Comparison of ENCODE assay signal across 8 cellular contexts in the genomic region with DNA sequence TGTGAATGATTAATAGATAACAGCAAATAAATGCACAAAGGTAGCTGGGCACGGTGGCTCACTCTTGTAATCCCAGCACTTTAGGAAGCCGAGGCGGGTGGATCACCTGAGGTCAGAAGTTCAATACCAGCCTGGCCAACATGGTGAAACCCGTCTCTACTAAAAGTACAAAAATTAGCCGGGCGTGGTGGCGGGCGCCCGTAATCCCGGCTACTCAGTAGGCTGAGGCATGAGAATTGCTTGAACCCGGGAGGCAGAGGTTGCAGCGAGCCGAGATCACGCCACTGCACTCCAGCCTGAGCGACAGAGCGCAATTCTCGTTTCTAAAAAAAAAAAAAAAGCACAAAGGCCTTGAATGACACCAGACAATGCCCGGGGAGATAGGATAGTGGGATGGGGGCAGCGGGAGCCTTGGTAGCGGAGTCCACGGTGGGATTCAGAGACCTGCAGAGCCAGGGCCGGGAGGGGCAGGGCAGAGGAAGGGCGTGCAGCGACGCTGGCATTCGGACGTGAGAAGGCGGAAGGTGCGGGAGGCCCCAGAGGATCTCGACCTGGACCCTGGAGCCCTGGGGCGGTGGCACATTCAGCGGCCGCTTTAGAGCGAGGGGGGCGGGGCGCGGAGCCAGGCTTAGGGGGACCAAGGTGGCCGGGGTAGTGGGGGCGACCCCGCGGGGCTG. TPM values are rescaled to one million over a fixed set of nuclear protein-coding genes. Genes with fewer than 3 reads are reported as not detected.
DNase-seq lines count a peak whose midpoint lies in the region; ATAC-seq and TF ChIP-seq lines count a peak whose summit lies in the region.
"Not testable (repeated sequence)": the region's sequence is repeated elsewhere in the genome, so short reads cannot be mapped to it uniquely, and the experiment has no call there.

No MANE protein-coding gene starts in this region.

- not testable (repeated sequence) for H3K9me3 Mint-ChIP-seq in osteocyte (ENCODE audit: unreplicated experiment)

- peak overlapping the region; percentile 87 for H3K4me3 Mint-ChIP-seq in osteocyte (ENCODE audit: unreplicated experiment)

- TF ChIP-seq CTCF in GM06990 (IDR thresholded peaks at IDR 0.05; ENCODE audit: insufficient read depth, low read length, poor library complexity, severe bottlenecking); WI38 (IDR thresholded peaks at IDR 0.05; ENCODE audit: low read depth, low read length); osteocyte (IDR thresholded peaks at IDR 0.05); tibial nerve (IDR thresholded peaks at IDR 0.05): not testable (repeated sequence)

- H3K27ac ChIP-seq in tibial nerve, result peak overlapping the region; percentile 87 to 97 (median 95)

- WGBS in tibial nerve, 2 donors, result 9 to 11% methylated on average over 34 to 38 of the region's 41 CpGs

- peak overlapping the region; percentile 74 for H3K27ac Mint-ChIP-seq in osteocyte (ENCODE audit: unreplicated experiment)

- peak overlapping the region; percentile 96 for H3K4me3 ChIP-seq in GM06990 (replicated peaks; ENCODE audit: low read depth, low read length)
- H3K4me3 ChIP-seq in WI38 (ENCODE audit: low read depth, low read length), result peak overlapping the region; percentile 88
- peak overlapping the region; percentile 82 for H3K4me3 ChIP-seq in iPS-11a (ENCODE audit: low read depth, low read length)
- peak overlapping the region; percentile 81 to 94 (median 85) for H3K4me3 ChIP-seq in tibial nerve

- H3K4me1 ChIP-seq in tibial nerve, result peaks cover 0 to 14% (median 6%) of the 10 kb centered on the region in 4 donors

- not testable (repeated sequence) for H3K27me3 Mint-ChIP-seq in osteocyte (ENCODE audit: unreplicated experiment)

- not testable (repeated sequence) for DNase-seq in GM06990 (ENCODE audit: extremely low read depth, insufficient read length); osteocyte (ENCODE audit: extremely low spot score, unreplicated experiment)
- DNase-seq in NCI-H2171 treated with DMSO at 0.1 percent for 48 hours (lab: John Stamatoyannopoulos, UW), result peak; percentile 39
- DNase-seq in cerebellar cortex (ENCODE audit: low spot score), result peak; percentile 32
- peak in 1 of 2 donors; percentile 7 for DNase-seq in tibial nerve (ENCODE audit: low spot score in 2 of 2)

- H3K36me3 Mint-ChIP-seq in osteocyte (ENCODE audit: unreplicated experiment), result not testable (repeated sequence)

- peak; percentile 4 for ATAC-seq in HG02840 (IDR thresholded peaks at IDR 0.05; ENCODE audit: low FRiP score, unreplicated experiment)

- TF ChIP-seq EP300 in tibial nerve (IDR thresholded peaks at IDR 0.05), result not testable (repeated sequence)

- not testable (repeated sequence) for H3K36me3 ChIP-seq in GM06990 (ENCODE audit: control insufficient read depth, insufficient read depth, low read length); tibial nerve

- peaks cover 15% of the 10 kb centered on the region for H3K4me1 Mint-ChIP-seq in osteocyte (ENCODE audit: unreplicated experiment)

- not testable (repeated sequence) for TF ChIP-seq POLR2A in tibial nerve (IDR thresholded peaks at IDR 0.05)

- H3K9me3 ChIP-seq in tibial nerve, result not testable (repeated sequence)

- H3K27me3 ChIP-seq in GM06990 (replicated peaks; ENCODE audit: control insufficient read depth, insufficient read depth, low read length); tibial nerve: not testable (repeated sequence)

RNA-seq across cellular contexts. Expression of gene FLYWCH2, which starts 1.1 kb away (rescaled TPM):
- 49.6 and 54.0 TPM in 2 replicates for total RNA-seq in osteocyte
- total RNA-seq in tibial nerve, result 10 to 100 TPM; 66.2 to 76.8 (median 72.8) TPM

RNA-seq across cellular contexts. Expression of gene PRSS22, which starts 24.0 kb away (rescaled TPM):
- not detected in 2 replicates for total RNA-seq in osteocyte
- not detected for total RNA-seq in tibial nerve

RNA-seq across cellular contexts. Expression of gene FLYWCH1, which starts 29.8 kb away (rescaled TPM):
- total RNA-seq in osteocyte (38.9 and 46.4 TPM in 2 replicates), tibial nerve (10 to 100 TPM; 65.1 to 74.9 (median 68.7) TPM)

RNA-seq across cellular contexts. Expression of gene ZG16B, which starts 51.8 kb away (rescaled TPM):
- total RNA-seq in osteocyte (not detected in 2 replicates), tibial nerve (not detected)
